8 cellular contexts compared by ENCODE assay signal in genomic region chr4:80989921-80990544, GRCh38. TPM values are rescaled to one million over a fixed set of nuclear protein-coding genes. Genes with fewer than 3 reads are reported as not detected.
DNase-seq lines count a peak whose midpoint lies in the region; ATAC-seq, FAIRE-seq and TF ChIP-seq lines count a peak whose summit lies in the region.

No MANE protein-coding gene starts in this region.

- peak; percentile 72 for TF ChIP-seq CTCF in D721Med (IDR thresholded peaks at IDR 0.05; ENCODE audit: insufficient read depth, missing control alignments)
- peak; percentile 63 for TF ChIP-seq CTCF in bronchial epithelial cell (IDR thresholded peaks at IDR 0.05; ENCODE audit: insufficient read depth, low read length, severe bottlenecking)
- peak; percentile 62 for TF ChIP-seq CTCF in liver (IDR thresholded peaks at IDR 0.05; ENCODE audit: low read depth, low read length, missing input control)

- H3K36me3 ChIP-seq in bronchial epithelial cell (ENCODE audit: control insufficient read depth, insufficient read depth, low read length) (no peaks in the 10 kb centered on the region), liver (ENCODE audit: control insufficient read depth in 4 of 4, insufficient read depth in 3 of 4, low read depth in 1 of 4, low read length in 3 of 4) (no peaks in the 10 kb centered on the region)

- H3K27me3 ChIP-seq in bronchial epithelial cell (ENCODE audit: control insufficient read depth, insufficient read depth, low read length) = no peaks in the 10 kb centered on the region
- peaks cover 0 to 3% (median 1%) of the 10 kb centered on the region in 4 donors for H3K27me3 ChIP-seq in liver (ENCODE audit: control insufficient read depth in 4 of 4, insufficient read depth in 4 of 4, low read length in 3 of 4)

- H3K4me3 ChIP-seq in bronchial epithelial cell (ENCODE audit: low read depth, low read length) = no peak overlapping the region
- H3K4me3 ChIP-seq in liver (ENCODE audit: low read depth in 1 of 3, low read length in 3 of 3) = no peak overlapping the region

- no peak overlapping the region for H3K9ac ChIP-seq in liver (ENCODE audit: low read depth in 1 of 2, low read length in 2 of 2)

- H3K4me1 ChIP-seq in liver (ENCODE audit: control insufficient read depth in 4 of 4, insufficient read depth in 4 of 4, low read length in 3 of 4) = no peaks in the 10 kb centered on the region

- DNase-seq in D721Med (ENCODE audit: insufficient read length, low spot score) (no peak), NCI-H82 treated with DMSO at 0.1 percent for 48 hours (lab: John Stamatoyannopoulos, UW; ENCODE audit: unreplicated experiment) (peak; percentile 59), bronchial epithelial cell (ENCODE audit: low read depth) (peak; percentile 65), urothelium cell line (ENCODE audit: low spot score) (peak; percentile 36)

- peak; percentile 66 for ATAC-seq in GM18909 (IDR thresholded peaks at IDR 0.05; ENCODE audit: poor library complexity, unreplicated experiment)
- ATAC-seq in HG03521 (IDR thresholded peaks at IDR 0.05; ENCODE audit: unreplicated experiment) = peak; percentile 74
- no peak for ATAC-seq in HG03108 (IDR thresholded peaks at IDR 0.05; ENCODE audit: unreplicated experiment)

- FAIRE-seq in D721Med (lab: Jason Lieb, UNC) = peak; percentile 92
- FAIRE-seq in bronchial epithelial cell (lab: Jason Lieb, UNC) = no peak
- FAIRE-seq in urothelium cell line (lab: Jason Lieb, UNC) = no peak

- no peak overlapping the region for H3K27ac ChIP-seq in liver (ENCODE audit: low read depth in 1 of 2, low read length in 2 of 2)

- no peaks in the 10 kb centered on the region for H3K9me3 ChIP-seq in liver (ENCODE audit: control insufficient read depth in 4 of 4, low read length in 3 of 4)

- peak; percentile 81 for TF ChIP-seq RAD21 in liver (IDR thresholded peaks at IDR 0.05)

- 5% methylated on average over 2 of the region's 2 CpGs for WGBS in liver

TF ChIP-seq in liver, 16 proteins besides CTCF, POLR2A, EP300 and RAD21:
- no peak for TF ChIP-seq ZBTB33 (IDR thresholded peaks at IDR 0.05)
- no peak for TF ChIP-seq HNF4G (IDR thresholded peaks at IDR 0.05)
- TF ChIP-seq, protein P1, sequence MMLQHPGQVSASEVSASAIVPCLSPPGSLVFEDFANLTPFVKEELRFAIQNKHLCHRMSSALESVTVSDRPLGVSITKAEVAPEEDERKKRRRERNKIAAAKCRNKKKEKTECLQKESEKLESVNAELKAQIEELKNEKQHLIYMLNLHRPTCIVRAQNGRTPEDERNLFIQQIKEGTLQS (IDR thresholded peaks at IDR 0.05) = no peak
- no peak for TF ChIP-seq FOXA2 (IDR thresholded peaks at IDR 0.05)
- no peak for TF ChIP-seq HNF4A (conservative IDR thresholded peaks at IDR 0.05)
- no peak for TF ChIP-seq REST (IDR thresholded peaks at IDR 0.05)
- TF ChIP-seq SP1 (IDR thresholded peaks at IDR 0.05) = no peak
- no peak for TF ChIP-seq RXRA (IDR thresholded peaks at IDR 0.05)
- TF ChIP-seq MAX (IDR thresholded peaks at IDR 0.05) = no peak
- TF ChIP-seq JUND (IDR thresholded peaks at IDR 0.05) = no peak
- no peak for TF ChIP-seq EGR1 (IDR thresholded peaks at IDR 0.05; ENCODE audit: low read depth in 2 of 2)
- TF ChIP-seq GABPA (IDR thresholded peaks at IDR 0.05 in 1 of 2, conservative IDR thresholded peaks at IDR 0.05 in 1 of 2) = no peak
- no peak for TF ChIP-seq TAF1 (conservative IDR thresholded peaks at IDR 0.05)
- TF ChIP-seq NR2F2 (IDR thresholded peaks at IDR 0.05) = no peak
- TF ChIP-seq FOXA1 (IDR thresholded peaks at IDR 0.05) = no peak
- no peak for TF ChIP-seq YY1 (IDR thresholded peaks at IDR 0.05)

RNA-seq across cellular contexts. Expression of gene BMP3, which starts 40.5 kb away (rescaled TPM):
- total RNA-seq in bronchial epithelial cell = under 0.01 and 0.38 TPM in 2 replicates
- total RNA-seq in liver = under 1 TPM in 1 of 2 donors, not detected in 1; 0.47 TPM
- not detected for polyA plus RNA-seq in liver
